ENCODE assay signal across 21 cellular contexts in the genomic region with DNA sequence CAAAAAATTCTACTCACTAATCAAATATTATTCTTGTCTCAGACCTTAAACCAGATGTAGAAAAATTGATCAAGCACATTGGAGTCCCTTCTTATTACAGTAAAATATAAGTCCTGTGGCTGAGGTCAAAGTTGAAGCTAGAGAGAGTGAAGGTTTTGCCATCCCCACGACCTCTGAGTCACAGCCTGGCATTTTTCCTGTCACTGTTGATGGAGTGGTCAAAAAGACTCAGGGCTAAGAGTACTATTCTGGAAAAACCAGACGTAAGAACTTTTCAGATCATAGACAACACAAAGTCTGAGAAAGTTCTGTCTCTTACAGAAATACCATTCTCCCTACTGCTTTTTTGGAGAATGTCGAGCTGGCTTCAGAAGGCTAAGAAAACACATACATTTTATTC.
DNase-seq lines count a peak whose midpoint lies in the region; ATAC-seq and TF ChIP-seq lines count a peak whose summit lies in the region.
"Had no signal": no experiment of that assay in that cellular context is flagged by ENCODE, and none has a peak within 500 bp of the region (broad histone marks: within the 10 kb centered on the region; RNA-seq: fewer than 3 reads in every experiment).

No MANE protein-coding gene starts in this region.

- H3K9me3 Mint-ChIP-seq in nephron progenitor cell, result peaks cover 25% of the 10 kb centered on the region
- no peaks in the 10 kb centered on the region for H3K9me3 Mint-ChIP-seq in activated naive CD8-positive, alpha-beta T cell treated with anti-CD3 and anti-CD28 coated beads for 36 hours

- no peaks in the 10 kb centered on the region for H3K36me3 Mint-ChIP-seq in nephron progenitor cell (ENCODE audit: low read depth)
- no peaks in the 10 kb centered on the region for H3K36me3 Mint-ChIP-seq in activated naive CD8-positive, alpha-beta T cell treated with anti-CD3 and anti-CD28 coated beads for 36 hours

- H3K27ac Mint-ChIP-seq in nephron progenitor cell, result peak overlapping the region; percentile 92
- H3K27ac Mint-ChIP-seq in activated naive CD8-positive, alpha-beta T cell treated with anti-CD3 and anti-CD28 coated beads for 36 hours, result no peak overlapping the region
- H3K27ac Mint-ChIP-seq: HFFc6 had no signal

- H3K27me3 ChIP-seq in esophagus muscularis mucosa, result no peaks in the 10 kb centered on the region
- H3K27me3 ChIP-seq: Peyer's patch had no signal

- intact Hi-C loops in esophagus muscularis mucosa (cut with DNase I), result no loop called here

- H3K9me3 ChIP-seq in esophagus muscularis mucosa, result no peaks in the 10 kb centered on the region
- H3K9me3 ChIP-seq: A549, Peyer's patch had no signal

- DNase-seq in DMS114 treated with DMSO at 0.1 percent for 48 hours (lab: John Stamatoyannopoulos, UW; ENCODE audit: unreplicated experiment) (peak; percentile 89), amniotic epithelial cell (ENCODE audit: low read depth) (peak; percentile 40), esophagus muscularis mucosa (ENCODE audit: extremely low spot score) (no peak), nephron progenitor cell (no peak), MV-4-11 (lab: John Stamatoyannopoulos, UW) (no peak)
- DNase-seq in activated naive CD8-positive, alpha-beta T cell treated with anti-CD3 and anti-CD28 coated beads for 36 hours, result no peak
- DNase-seq: COR-L47, DMS79, GDM1, GOT3, HFFc6, KBM-7, NCI-H1092 treated with DMSO at 0.1 percent for 48 hours, NCI-H1694, NCI-H446 treated with DMSO at 0.1 percent for 48 hours, Peyer's patch, SHP77 had no signal

- H3K36me3 ChIP-seq in esophagus muscularis mucosa, result no peaks in the 10 kb centered on the region
- H3K36me3 ChIP-seq: Peyer's patch had no signal

- no peak for TF ChIP-seq POLR2A in esophagus muscularis mucosa (IDR thresholded peaks at IDR 0.05; ENCODE audit: low read depth)

- 59% methylated on average over 3 of the region's 3 CpGs for WGBS in esophagus muscularis mucosa

- no peak for TF ChIP-seq EP300 in esophagus muscularis mucosa (IDR thresholded peaks at IDR 0.05)

- peaks cover 10 to 41% (median 32%) of the 10 kb centered on the region in 4 donors for H3K4me1 ChIP-seq in esophagus muscularis mucosa
- H3K4me1 ChIP-seq: A549, Peyer's patch had no signal

- peak overlapping the region; percentile 32 for H3K4me3 Mint-ChIP-seq in nephron progenitor cell
- no peak overlapping the region for H3K4me3 Mint-ChIP-seq in activated naive CD8-positive, alpha-beta T cell treated with anti-CD3 and anti-CD28 coated beads for 36 hours
- H3K4me3 Mint-ChIP-seq: HFFc6 had no signal

- peak overlapping the region; percentile 7 to 66 (median 62) for H3K27ac ChIP-seq in esophagus muscularis mucosa (replicated peaks in 1 of 4)
- H3K27ac ChIP-seq: A549, C4-2B, Peyer's patch had no signal

- TF ChIP-seq CTCF in esophagus muscularis mucosa (IDR thresholded peaks at IDR 0.05), result no peak
- no peak for TF ChIP-seq CTCF in nephron progenitor cell (IDR thresholded peaks at IDR 0.05)

- peaks cover 29% of the 10 kb centered on the region for H3K4me1 Mint-ChIP-seq in nephron progenitor cell
- H3K4me1 Mint-ChIP-seq in activated naive CD8-positive, alpha-beta T cell treated with anti-CD3 and anti-CD28 coated beads for 36 hours, result no peaks in the 10 kb centered on the region

- ATAC-seq in HG03439 (IDR thresholded peaks at IDR 0.05; ENCODE audit: unreplicated experiment), result no peak
- no peak for ATAC-seq in GM18858 (IDR thresholded peaks at IDR 0.05; ENCODE audit: unreplicated experiment)
- ATAC-seq: A549 had no signal

- no peak overlapping the region for H3K4me3 ChIP-seq in esophagus muscularis mucosa
- H3K4me3 ChIP-seq: A549, Peyer's patch had no signal

- H3K27me3 Mint-ChIP-seq in nephron progenitor cell (ENCODE audit: low read depth, poor library complexity), result no peaks in the 10 kb centered on the region
- H3K27me3 Mint-ChIP-seq in activated naive CD8-positive, alpha-beta T cell treated with anti-CD3 and anti-CD28 coated beads for 36 hours, result no peaks in the 10 kb centered on the region

Comparison
In these comparisons a context has a peak if more than half of its experiments do, and no peak if none do; other contexts are left out.
1. DNase-seq: peak in DMS114 treated with DMSO at 0.1 percent for 48 hours (single experiment) and amniotic epithelial cell (single experiment); none in esophagus muscularis mucosa (single experiment), nephron progenitor cell (single experiment), activated naive CD8-positive, alpha-beta T cell treated with anti-CD3 and anti-CD28 coated beads for 36 hours (single experiment) and MV-4-11 (single experiment).